Comparison of ENCODE assay signal across 19 cellular contexts in the genomic region with DNA sequence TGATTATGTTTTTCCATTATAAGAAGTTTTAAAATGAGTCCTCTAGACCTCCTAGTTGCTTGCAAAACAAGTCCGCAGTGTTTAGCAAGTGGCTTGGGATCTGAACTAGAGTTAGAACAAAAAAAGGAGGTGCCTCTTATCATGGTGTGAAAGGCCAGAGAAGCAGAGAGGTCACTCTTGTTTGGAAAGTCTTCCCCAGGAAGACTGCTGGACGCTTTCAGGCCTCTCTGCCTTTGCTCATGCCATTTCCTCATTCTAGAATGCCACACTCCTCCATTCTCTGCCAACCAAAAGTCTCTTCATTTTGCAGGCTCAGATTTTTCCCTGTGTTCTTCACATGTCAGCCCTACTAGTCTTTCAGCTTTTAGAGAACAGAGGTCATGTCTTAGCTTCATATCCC. TPM values are rescaled to one million over a fixed set of nuclear protein-coding genes. Genes with fewer than 3 reads are reported as not detected.
DNase-seq lines count a peak whose midpoint lies in the region; ATAC-seq, FAIRE-seq and TF ChIP-seq lines count a peak whose summit lies in the region.
"Had no signal": no experiment of that assay in that cellular context is flagged by ENCODE, and none has a peak within 500 bp of the region (broad histone marks: within the 10 kb centered on the region; RNA-seq: fewer than 3 reads in every experiment).

No MANE protein-coding gene starts in this region.

- peaks cover 0 to 6% of the 10 kb centered on the region in 2 donors for H3K27me3 Mint-ChIP-seq in natural killer cell treated with Interleukin-12 subunit alpha and Interleukin-12 subunit beta and Interleukin-15 and Interleukin-18, amount 100 ng/mL, for 72 hours

- no peak for TF ChIP-seq EP300 in upper lobe of left lung (IDR thresholded peaks at IDR 0.05)

- no peak for TF ChIP-seq CTCF in body of pancreas (IDR thresholded peaks at IDR 0.05)
- TF ChIP-seq CTCF in hepatocyte (IDR thresholded peaks at IDR 0.05; ENCODE audit: poor library complexity): no peak
- no peak for TF ChIP-seq CTCF in upper lobe of left lung (IDR thresholded peaks at IDR 0.05)
- no peak for TF ChIP-seq CTCF in RWPE1 (conservative IDR thresholded peaks at IDR 0.05; ENCODE audit: low read depth)

- ATAC-seq in body of pancreas (no peak), upper lobe of left lung (ENCODE audit: low FRiP score in 2 of 2) (peak; percentile 28 to 72)
- ATAC-seq in natural killer cell treated with Interleukin-12 subunit alpha and Interleukin-12 subunit beta and Interleukin-15 and Interleukin-18, amount 100 ng/mL, for 72 hours: no peak
- ATAC-seq: HCT116, K562 had no signal

- DNase-seq in body of pancreas (no peak), hepatocyte (ENCODE audit: low spot score) (no peak), mucosa of gallbladder (ENCODE audit: low spot score) (peak; percentile 31), upper lobe of left lung (no peak), RWPE1 (ENCODE audit: low spot score) (no peak), GM19239 (ENCODE audit: insufficient read length, low spot score) (no peak)
- no peak for DNase-seq in natural killer cell treated with Interleukin-12 subunit alpha and Interleukin-12 subunit beta and Interleukin-15 and Interleukin-18, amount 100 ng/mL, for 72 hours (ENCODE audit: low spot score)
- DNase-seq: C1 segment of cervical spinal cord; CD8-positive, alpha-beta memory T cell; DND-41; GOT3; NCI-H1105; NK-92 treated with Interleukin-12 subunit alpha and Interleukin-12 subunit beta, amount 100 ng/mL, for 24 hours; Peyer's patch; SHP77 treated with DMSO at 0.1 percent for 48 hours; SK-N-SH had no signal

- no peaks in the 10 kb centered on the region for H3K4me1 Mint-ChIP-seq in natural killer cell treated with Interleukin-12 subunit alpha and Interleukin-12 subunit beta and Interleukin-15 and Interleukin-18, amount 100 ng/mL, for 72 hours (ENCODE audit: low read depth in 2 of 2)
- H3K4me1 Mint-ChIP-seq: CD8-positive, alpha-beta memory T cell had no signal

- H3K4me1 ChIP-seq in body of pancreas (peaks cover 39% of the 10 kb centered on the region), hepatocyte (ENCODE audit: insufficient read depth) (peaks cover 14% of the 10 kb centered on the region), upper lobe of left lung (peaks cover 0 to 6% (median 1%) of the 10 kb centered on the region in 4 donors)
- H3K4me1 ChIP-seq: Peyer's patch had no signal

- H3K9me2 ChIP-seq in hepatocyte (replicated peaks; ENCODE audit: insufficient read depth): no peaks in the 10 kb centered on the region
- H3K9me2 ChIP-seq: SK-N-SH had no signal

- POLR2A ChIA-PET in RWPE1 (lab: Yijun Ruan, JAX; ENCODE audit: low non-redundant PET): no interaction called here

- H3K27me3 ChIP-seq in body of pancreas (no peaks in the 10 kb centered on the region), hepatocyte (no peaks in the 10 kb centered on the region), upper lobe of left lung (no peaks in the 10 kb centered on the region)
- H3K27me3 ChIP-seq: Peyer's patch had no signal

- no peak overlapping the region for H2AFZ ChIP-seq in hepatocyte

- H3K36me3 Mint-ChIP-seq in natural killer cell treated with Interleukin-12 subunit alpha and Interleukin-12 subunit beta and Interleukin-15 and Interleukin-18, amount 100 ng/mL, for 72 hours: no peaks in the 10 kb centered on the region
- H3K36me3 Mint-ChIP-seq: CD8-positive, alpha-beta memory T cell had no signal

- peak overlapping the region; percentile 59 for H3K4me2 ChIP-seq in hepatocyte
- H3K4me2 ChIP-seq: SK-N-SH had no signal

- H3K4me3 ChIP-seq in body of pancreas (no peak overlapping the region), hepatocyte (no peak overlapping the region), upper lobe of left lung (no peak overlapping the region)
- H3K4me3 ChIP-seq: K562, Peyer's patch had no signal

- H3K4me3 Mint-ChIP-seq in natural killer cell treated with Interleukin-12 subunit alpha and Interleukin-12 subunit beta and Interleukin-15 and Interleukin-18, amount 100 ng/mL, for 72 hours: no peak overlapping the region
- H3K4me3 Mint-ChIP-seq: CD8-positive, alpha-beta memory T cell had no signal

- no peaks in the 10 kb centered on the region for H4K20me1 ChIP-seq in hepatocyte (ENCODE audit: insufficient read depth, poor library complexity, severe bottlenecking)

- CTCF ChIA-PET in RWPE1 (lab: Yijun Ruan, JAX): no interaction called here

- WGBS in body of pancreas, 2 donors: 44 to 48% methylated on average over 2 of the region's 2 CpGs
- WGBS in hepatocyte (ENCODE audit: low lambda C conversion rate, missing lambda C conversion rate): 64% methylated on average over 2 of the region's 2 CpGs
- 38 to 51% methylated on average over 2 of the region's 2 CpGs for WGBS in upper lobe of left lung, 2 donors

- peaks cover 55% of the 10 kb centered on the region for H3K79me2 ChIP-seq in hepatocyte

- H3K27ac ChIP-seq in body of pancreas (peak overlapping the region in 3 of 4 donors; percentile 19 to 46 (median 31)), hepatocyte (peak overlapping the region; percentile 79), upper lobe of left lung (peak overlapping the region in 3 of 4 donors; percentile 22 to 59 (median 57)), RWPE1 (no peak overlapping the region)
- H3K27ac ChIP-seq: Peyer's patch had no signal

- no peak for FAIRE-seq in GM19239 (lab: Jason Lieb, UNC)
- FAIRE-seq: K562 had no signal

- H3K36me3 ChIP-seq in body of pancreas (replicated peaks in 1 of 2; ENCODE audit: insufficient read depth in 1 of 2, low read depth in 2 of 2) (no peaks in the 10 kb centered on the region), hepatocyte (replicated peaks; ENCODE audit: insufficient read depth, low read depth) (no peaks in the 10 kb centered on the region), upper lobe of left lung (no peaks in the 10 kb centered on the region)
- H3K36me3 ChIP-seq: Peyer's patch had no signal

- H3K9me3 Mint-ChIP-seq in natural killer cell treated with Interleukin-12 subunit alpha and Interleukin-12 subunit beta and Interleukin-15 and Interleukin-18, amount 100 ng/mL, for 72 hours: no peaks in the 10 kb centered on the region

- intact Hi-C loops in body of pancreas (cut with DNase I): no loop called here

- no peaks in the 10 kb centered on the region for H3K9me3 ChIP-seq in body of pancreas
- no peaks in the 10 kb centered on the region for H3K9me3 ChIP-seq in hepatocyte (ENCODE audit: low read depth)
- H3K9me3 ChIP-seq in upper lobe of left lung: no peaks in the 10 kb centered on the region
- H3K9me3 ChIP-seq: Peyer's patch, SK-N-SH had no signal

- no peak for TF ChIP-seq POLR2A in body of pancreas (IDR thresholded peaks at IDR 0.05)
- TF ChIP-seq POLR2A in upper lobe of left lung (IDR thresholded peaks at IDR 0.05): no peak

- no peak overlapping the region for H3K27ac Mint-ChIP-seq in natural killer cell treated with Interleukin-12 subunit alpha and Interleukin-12 subunit beta and Interleukin-15 and Interleukin-18, amount 100 ng/mL, for 72 hours
- H3K27ac Mint-ChIP-seq: CD8-positive, alpha-beta memory T cell had no signal

RNA-seq across cellular contexts. Expression of gene PARM1, which starts 14.9 kb away (rescaled TPM):
- total RNA-seq in body of pancreas (10 to 100 TPM; 21.0 to 28.7 TPM), hepatocyte (154 and 158 TPM in 2 replicates), mucosa of gallbladder (92.3 TPM), upper lobe of left lung (100 to 1,000 TPM in 1 of 6 donors, 10 to 100 TPM in 5; 36.7 to 137 (median 74.5) TPM)
- 90.4 and 107 TPM in 2 replicates for polyA plus RNA-seq in hepatocyte
- total RNA-seq in natural killer cell treated with Interleukin-12 subunit alpha and Interleukin-12 subunit beta and Interleukin-15 and Interleukin-18, amount 100 ng/mL, for 72 hours: under 1 TPM in 1 of 2 donors, not detected in 1; 0.39 TPM
- total RNA-seq: CD8-positive, alpha-beta memory T cell; G401 had no signal
- polyA plus RNA-seq: CD8-positive, alpha-beta memory T cell; K562; SK-N-SH had no signal

Comparison
In these comparisons a context has a peak if more than half of its experiments do, and no peak if none do; other contexts are left out.
1. ATAC-seq: peak in upper lobe of left lung (2 of 2); none in body of pancreas (single experiment) and natural killer cell treated with Interleukin-12 subunit alpha and Interleukin-12 subunit beta and Interleukin-15 and Interleukin-18, amount 100 ng/mL, for 72 hours (0 of 2).
2. RNA of gene PARM1, which starts 14.9 kb away (total RNA-seq): 154 to 158 TPM in hepatocyte, 36.7 to 137 TPM in upper lobe of left lung, 92.3 TPM in mucosa of gallbladder (single experiment) and 21.0 to 28.7 TPM in body of pancreas; 0.39 TPM in natural killer cell treated with Interleukin-12 subunit alpha and Interleukin-12 subunit beta and Interleukin-15 and Interleukin-18, amount 100 ng/mL, for 72 hours; every median in the first group is over 10 times any median in the second.